7 cellular contexts compared by ENCODE assay signal in genomic region chr16:89700649-89701424, GRCh38. TPM values are rescaled to one million over a fixed set of nuclear protein-coding genes. Genes with fewer than 3 reads are reported as not detected.
DNase-seq lines count a peak whose midpoint lies in the region; ATAC-seq, FAIRE-seq and TF ChIP-seq lines count a peak whose summit lies in the region.

No MANE protein-coding gene starts in this region.

- H3K4me1 Mint-ChIP-seq in T-cell = peaks cover 9 to 32% (median 24%) of the 10 kb centered on the region in 3 donors

- H3K27me3 Mint-ChIP-seq in T-cell = no peaks in the 10 kb centered on the region

- no peak for TF ChIP-seq POLR2A in H54 (IDR thresholded peaks at IDR 0.05; ENCODE audit: low read depth, low read length)

- in situ Hi-C loops in T47D (cut with HindIII; ENCODE audit: low pct_unique_long_range_greater_than_20kb, low sequenced_read_pairs) = no loop called here

- DNase-seq in HK-2 (ENCODE audit: unreplicated experiment) = peak; percentile 61
- peak in 32 of 34 experiments; percentile 29 to 66 (median 54) for DNase-seq in T-cell
- DNase-seq in T47D (ENCODE audit: low read depth in 1 of 2, low spot score in 1 of 2) = peak; percentile 66 to 91
- DNase-seq in iris pigment epithelial cell (ENCODE audit: low read depth) = peak; percentile 51
- peak; percentile 53 for DNase-seq in stimulated activated CD4-positive, alpha-beta T cell treated with anti-CD3 and anti-CD28 coated beads, Interleukin-4, amount 100 ng/mL, for 1 hour
- no peak for DNase-seq in H54 (ENCODE audit: insufficient read length, low spot score)

- POLR2A ChIA-PET in T-cell (lab: Charles Lee) = no interaction called here

- H3K4me3 Mint-ChIP-seq in T-cell = peak overlapping the region; percentile 73 to 80 (median 77)

- CTCF ChIA-PET in T-cell (lab: Charles Lee) = interaction anchor here (0.6 to 2.2 kb wide), 17 partner anchors 14 to 392 kb away, joined by 3 to 18 read pairs (median 6); partner anchors contain the start of genes CDK10 (in 1 of the 2) and TCF25 (in 1 of the 2)

- H3K27ac Mint-ChIP-seq in T-cell = peak overlapping the region; percentile 43 to 74

- no peaks in the 10 kb centered on the region for H3K9me3 Mint-ChIP-seq in T-cell

- no peaks in the 10 kb centered on the region for H3K36me3 Mint-ChIP-seq in T-cell

- H3K4me3 ChIP-seq in GM08714 (ENCODE audit: low read length) = peak overlapping the region; percentile 63

- ATAC-seq in T-cell (replicated peaks in 1 of 4) = peak; percentile 13 to 21 (median 18)

- no peak for FAIRE-seq in H54 (lab: Jason Lieb, UNC)

RNA-seq across cellular contexts. Expression of gene SPATA2L, which starts 0.7 kb away (rescaled TPM):
- total RNA-seq in T-cell = 10 to 100 TPM; 14.4 to 24.9 (median 15.9) TPM

RNA-seq across cellular contexts. Expression of gene CDK10, which starts 14.3 kb away (rescaled TPM):
- 100 to 1,000 TPM; 108 to 163 (median 138) TPM for total RNA-seq in T-cell

RNA-seq across cellular contexts. Expression of gene VPS9D1, which starts 19.9 kb away (rescaled TPM):
- total RNA-seq in T-cell = 10 to 100 TPM; 15.5 to 28.8 (median 24.5) TPM

RNA-seq across cellular contexts. Expression of gene ZNF276, which starts 20.5 kb away (rescaled TPM):
- 100 to 1,000 TPM; 131 to 203 (median 195) TPM for total RNA-seq in T-cell

RNA-seq across cellular contexts. Expression of gene SPATA33, which starts 43.2 kb away (rescaled TPM):
- total RNA-seq in T-cell = 10 to 100 TPM in 2 of 5 donors, 1 to 10 TPM in 3; 5.0 to 11.1 (median 8.1) TPM
